In the genomic region with DNA sequence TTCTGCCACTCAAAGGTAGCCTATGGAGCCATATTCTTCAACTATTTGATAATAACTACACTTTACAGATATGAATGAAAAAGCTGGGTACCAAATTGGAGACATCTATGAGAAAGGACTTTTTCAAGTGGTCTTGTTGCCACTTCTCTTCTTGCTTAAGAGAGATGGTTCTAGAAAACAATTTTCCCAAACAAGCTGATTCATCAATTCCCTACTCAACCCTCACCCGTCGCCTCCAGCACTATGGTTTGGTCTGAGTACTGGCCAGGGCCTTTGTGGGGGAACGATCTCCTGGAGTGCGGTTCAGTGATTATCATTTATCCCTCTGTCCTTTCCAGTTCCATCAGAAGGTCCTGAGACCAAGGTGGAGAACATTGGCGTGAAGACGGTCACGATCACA, we compare ENCODE assay signal across 2 cellular contexts.
TF ChIP-seq lines count a peak whose summit lies in the region.

No MANE protein-coding gene starts in this region.

TF ChIP-seq in HepG2, 621 proteins besides CTCF, POLR2A, EP300 and RAD21:
- no peak for TF ChIP-seq ZFP82 (CRISPR knock-in tag; IDR thresholded peaks at IDR 0.05; ENCODE audit: borderline replicate concordance)
- TF ChIP-seq, protein P1, sequence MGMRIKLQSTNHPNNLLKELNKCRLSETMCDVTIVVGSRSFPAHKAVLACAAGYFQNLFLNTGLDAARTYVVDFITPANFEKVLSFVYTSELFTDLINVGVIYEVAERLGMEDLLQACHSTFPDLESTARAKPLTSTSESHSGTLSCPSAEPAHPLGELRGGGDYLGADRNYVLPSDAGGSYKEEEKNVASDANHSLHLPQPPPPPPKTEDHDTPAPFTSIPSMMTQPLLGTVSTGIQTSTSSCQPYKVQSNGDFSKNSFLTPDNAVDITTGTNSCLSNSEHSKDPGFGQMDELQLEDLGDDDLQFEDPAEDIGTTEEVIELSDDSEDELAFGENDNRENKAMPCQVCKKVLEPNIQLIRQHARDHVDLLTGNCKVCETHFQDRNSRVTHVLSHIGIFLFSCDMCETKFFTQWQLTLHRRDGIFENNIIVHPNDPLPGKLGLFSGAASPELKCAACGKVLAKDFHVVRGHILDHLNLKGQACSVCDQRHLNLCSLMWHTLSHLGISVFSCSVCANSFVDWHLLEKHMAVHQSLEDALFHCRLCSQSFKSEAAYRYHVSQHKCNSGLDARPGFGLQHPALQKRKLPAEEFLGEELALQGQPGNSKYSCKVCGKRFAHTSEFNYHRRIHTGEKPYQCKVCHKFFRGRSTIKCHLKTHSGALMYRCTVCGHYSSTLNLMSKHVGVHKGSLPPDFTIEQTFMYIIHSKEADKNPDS (CRISPR knock-in tag; IDR thresholded peaks at IDR 0.05) = no peak
- no peak for TF ChIP-seq MYNN (CRISPR knock-in tag; IDR thresholded peaks at IDR 0.05; ENCODE audit: low read depth)
- no peak for TF ChIP-seq HOXA7 (CRISPR knock-in tag; IDR thresholded peaks at IDR 0.05)
- peak; percentile 75 for TF ChIP-seq MAFF (IDR thresholded peaks at IDR 0.05; ENCODE audit: low read depth, low read length)
- no peak for TF ChIP-seq ZFY (CRISPR knock-in tag; IDR thresholded peaks at IDR 0.05)
- no peak for TF ChIP-seq NFE2 (CRISPR knock-in tag; IDR thresholded peaks at IDR 0.05)
- peak; percentile 62 to 81; a peak in 3 of 4 replicates for TF ChIP-seq MAFK (conservative IDR thresholded peaks at IDR 0.05 in 1 of 2, IDR thresholded peaks at IDR 0.05 in 1 of 2; ENCODE audit: low read length in 2 of 2)

TF ChIP-seq in K562, 482 proteins besides CTCF, POLR2A, EP300 and RAD21:
- TF ChIP-seq ZNF316 (IDR thresholded peaks at IDR 0.05) (peak; percentile 82), MAFG (tag; conservative IDR thresholded peaks at IDR 0.05) (peak; percentile 77), MAFF (IDR thresholded peaks at IDR 0.05; ENCODE audit: low read length) (peak; percentile 59), C11orf30 (IDR thresholded peaks at IDR 0.05; ENCODE audit: low read depth) (peak; percentile 79), NR1H2 (CRISPR knock-in tag; IDR thresholded peaks at IDR 0.05) (no peak), MEF2A (IDR thresholded peaks at IDR 0.05; ENCODE audit: control insufficient read depth, low read depth, low read length) (no peak), MAFK (IDR thresholded peaks at IDR 0.05; ENCODE audit: low read length) (peak; percentile 61), KAT2B (IDR thresholded peaks at IDR 0.05; ENCODE audit: low read depth, low read length) (no peak)
